In genomic region chr3:114464548-114464947, GRCh38 we compare ENCODE assay signal across 14 cellular contexts.
DNase-seq lines count a peak whose midpoint lies in the region; ATAC-seq, FAIRE-seq and TF ChIP-seq lines count a peak whose summit lies in the region.
"Had no signal": no experiment of that assay in that cellular context is flagged by ENCODE, and none has a peak within 500 bp of the region (broad histone marks: within the 10 kb centered on the region; RNA-seq: fewer than 3 reads in every experiment).

No MANE protein-coding gene starts in this region.

- intact Hi-C loops in posterior vena cava (cut with DNase I) (no loop called here), ascending aorta (cut with DNase I) (no loop called here)

- no peak overlapping the region for H3K9ac ChIP-seq in astrocyte (ENCODE audit: low read length)

- no peaks in the 10 kb centered on the region for H3K36me3 ChIP-seq in astrocyte (ENCODE audit: insufficient read depth, low read length)
- H3K36me3 ChIP-seq in ascending aorta: no peaks in the 10 kb centered on the region

- no peak overlapping the region for H3K4me2 ChIP-seq in astrocyte (ENCODE audit: low read length)

- H3K4me1 ChIP-seq in astrocyte (ENCODE audit: insufficient read depth, low read length): no peaks in the 10 kb centered on the region
- peaks cover 0 to 2% of the 10 kb centered on the region in 2 donors for H3K4me1 ChIP-seq in ascending aorta

- no peak overlapping the region for H2AFZ ChIP-seq in astrocyte (ENCODE audit: low read depth, low read length)

- no peaks in the 10 kb centered on the region for H3K36me3 Mint-ChIP-seq in astrocyte (ENCODE audit: low read depth, unreplicated experiment)
- H3K36me3 Mint-ChIP-seq: natural killer cell had no signal

- peak; percentile 83 for ATAC-seq in GM18511 (IDR thresholded peaks at IDR 0.05; ENCODE audit: unreplicated experiment)
- ATAC-seq in HG02970 (IDR thresholded peaks at IDR 0.05; ENCODE audit: low FRiP score, unreplicated experiment): peak; percentile 72
- ATAC-seq: natural killer cell had no signal

- H3K9me3 ChIP-seq in astrocyte (ENCODE audit: insufficient read depth, low read depth, low read length) (no peaks in the 10 kb centered on the region), ascending aorta (no peaks in the 10 kb centered on the region)

- H3K27ac ChIP-seq in astrocyte (ENCODE audit: low read depth, low read length) (no peak overlapping the region), ascending aorta (no peak overlapping the region)

- no peaks in the 10 kb centered on the region for H3K27me3 Mint-ChIP-seq in astrocyte (ENCODE audit: low read depth, unreplicated experiment)

- H3K4me3 ChIP-seq in astrocyte (ENCODE audit: insufficient read depth, low read depth, low read length): no peak overlapping the region
- no peak overlapping the region for H3K4me3 ChIP-seq in ascending aorta

- no peak for TF ChIP-seq CTCF in GM20000 (IDR thresholded peaks at IDR 0.05; ENCODE audit: extremely low read depth, missing control alignments)
- no peak for TF ChIP-seq CTCF in astrocyte (IDR thresholded peaks at IDR 0.05; ENCODE audit: insufficient read depth, low read depth, low read length)
- no peak for TF ChIP-seq CTCF in ascending aorta (IDR thresholded peaks at IDR 0.05)

- H3K9me3 Mint-ChIP-seq in astrocyte (ENCODE audit: unreplicated experiment): no peaks in the 10 kb centered on the region
- H3K9me3 Mint-ChIP-seq: natural killer cell had no signal

- DNase-seq in GM20000 (ENCODE audit: low spot score) (peak; percentile 52), astrocyte (ENCODE audit: low read depth) (no peak), posterior vena cava (ENCODE audit: low spot score) (no peak), ascending aorta (ENCODE audit: low spot score in 2 of 2) (no peak), CD1c-positive myeloid dendritic cell (ENCODE audit: extremely low spot score) (no peak)
- no peak for DNase-seq in activated T-cell treated with anti-CD3 and anti-CD28 coated beads, Interleukin-2, amount 50 U/mL, for 1 hour
- DNase-seq: activated effector memory CD4-positive, alpha-beta T cell treated with anti-CD3 and anti-CD28 coated beads, Interleukin-2, amount 50 U/mL, for 16 hours; dermis blood vessel endothelial cell; H7; natural killer cell; substantia nigra had no signal

- FAIRE-seq in astrocyte (lab: Jason Lieb, UNC): no peak
- FAIRE-seq: TTC549 had no signal

- H3K27ac Mint-ChIP-seq in astrocyte (ENCODE audit: unreplicated experiment): peak overlapping the region; percentile 27
- H3K27ac Mint-ChIP-seq: natural killer cell had no signal

- H3K27me3 ChIP-seq in astrocyte (ENCODE audit: insufficient read depth, low read length) (no peaks in the 10 kb centered on the region), ascending aorta (no peaks in the 10 kb centered on the region)

- H3K79me2 ChIP-seq in astrocyte (ENCODE audit: insufficient read depth, low read length): peaks cover 2% of the 10 kb centered on the region

- no peak overlapping the region for H3K4me3 Mint-ChIP-seq in astrocyte (ENCODE audit: unreplicated experiment)
- H3K4me3 Mint-ChIP-seq: natural killer cell had no signal

- H4K20me1 ChIP-seq in astrocyte (ENCODE audit: insufficient read depth, low read length): peaks cover 20% of the 10 kb centered on the region

- H3K4me1 Mint-ChIP-seq in astrocyte (ENCODE audit: low read depth, unreplicated experiment): peaks cover 9% of the 10 kb centered on the region
- H3K4me1 Mint-ChIP-seq: natural killer cell had no signal
